In genomic region chr19:52904052-52904451, GRCh38 we compare ENCODE assay signal across 23 cellular contexts. TPM values are rescaled to one million over a fixed set of nuclear protein-coding genes. Genes with fewer than 3 reads are reported as not detected.
DNase-seq lines count a peak whose midpoint lies in the region; ATAC-seq, FAIRE-seq and TF ChIP-seq lines count a peak whose summit lies in the region.
"Had no signal": no experiment of that assay in that cellular context is flagged by ENCODE, and none has a peak within 500 bp of the region (broad histone marks: within the 10 kb centered on the region; RNA-seq: fewer than 3 reads in every experiment).

No MANE protein-coding gene starts in this region.

- H3K4me1 Mint-ChIP-seq in stimulated activated memory B cell treated with anti-CD40 and anti-IgM and Interleukin-4, amounts not matched to agents 10 μg/mL and 1 μg/mL and 100 μg/mL, for 72 hours: peaks cover 14% of the 10 kb centered on the region
- H3K4me1 Mint-ChIP-seq: CD4-positive, alpha-beta memory T cell had no signal

- H3K4me2 ChIP-seq in OCI-LY3 (ENCODE audit: low read length): peak overlapping the region; percentile 77
- H3K4me2 ChIP-seq in K562 (ENCODE audit: insufficient read depth, low read length): no peak overlapping the region
- H3K4me2 ChIP-seq in mesendoderm (ENCODE audit: low read length): no peak overlapping the region
- H3K4me2 ChIP-seq: BLaER1 treated with 17β-estradiol and CSF1 and Interleukin-3, amounts not matched to agents 10 nM and 100 nM had no signal

- H3K27me3 ChIP-seq in OCI-LY3 (ENCODE audit: low read depth, low read length) (no peaks in the 10 kb centered on the region), K562 (ENCODE audit: control insufficient read depth in 2 of 2, insufficient read depth in 2 of 2, low read length in 2 of 2) (no peaks in the 10 kb centered on the region), mesendoderm (ENCODE audit: insufficient read depth, low read length, poor library complexity) (no peaks in the 10 kb centered on the region), tibial nerve (no peaks in the 10 kb centered on the region)
- H3K27me3 ChIP-seq: BLaER1 treated with 17β-estradiol and CSF1 and Interleukin-3, amounts not matched to agents 10 nM and 100 nM; SJSA1 had no signal

- BruUV-seq in K562 (replicated peaks; lab: Mats Ljungman, UMichigan): no TSS peak

- H2BK15ac ChIP-seq in mesendoderm (replicated peaks; ENCODE audit: low read depth): no peak overlapping the region

- no peaks in the 10 kb centered on the region for H3K9me1 ChIP-seq in K562 (ENCODE audit: control insufficient read depth, insufficient read depth, low read length)

- FAIRE-seq in K562 (lab: Jason Lieb, UNC): no peak
- FAIRE-seq: GM18507 had no signal

- H3K36me3 ChIP-seq in OCI-LY3 (replicated peaks; ENCODE audit: low read depth, low read length) (peaks cover 34% of the 10 kb centered on the region), K562 (ENCODE audit: control insufficient read depth, insufficient read depth, low read length) (peaks cover 35% of the 10 kb centered on the region), mesendoderm (ENCODE audit: control insufficient read depth, insufficient read depth, low read length) (peaks cover 5% of the 10 kb centered on the region), tibial nerve (peaks cover 0 to 34% (median 5%) of the 10 kb centered on the region in 3 donors)

- H3K36me3 Mint-ChIP-seq in stimulated activated memory B cell treated with anti-CD40 and anti-IgM and Interleukin-4, amounts not matched to agents 10 μg/mL and 1 μg/mL and 100 μg/mL, for 72 hours: peaks cover 37% of the 10 kb centered on the region

- no peak overlapping the region for H3K18ac ChIP-seq in mesendoderm (ENCODE audit: low read length)

- H3K23ac ChIP-seq in mesendoderm (ENCODE audit: low read length): no peak overlapping the region

- no peak for ATAC-seq in K562
- ATAC-seq in stimulated activated memory B cell treated with anti-CD40 and anti-IgM and Interleukin-4, amounts not matched to agents 10 μg/mL and 1 μg/mL and 100 μg/mL, for 72 hours: no peak
- ATAC-seq in GM19351 (IDR thresholded peaks at IDR 0.05; ENCODE audit: unreplicated experiment): no peak
- ATAC-seq: Right ventricle myocardium inferior had no signal

- peaks cover 65% of the 10 kb centered on the region for H3K4me1 ChIP-seq in OCI-LY3 (ENCODE audit: low read length)
- H3K4me1 ChIP-seq in K562 (replicated peaks in 1 of 2; ENCODE audit: control insufficient read depth in 2 of 2, insufficient read depth in 2 of 2, low read length in 2 of 2): no peaks in the 10 kb centered on the region
- H3K4me1 ChIP-seq in mesendoderm (ENCODE audit: control insufficient read depth, low read depth, low read length): peaks cover 2% of the 10 kb centered on the region
- H3K4me1 ChIP-seq in tibial nerve: no peaks in the 10 kb centered on the region
- H3K4me1 ChIP-seq: Caco-2, SJSA1 had no signal

- no peak overlapping the region for H4K5ac ChIP-seq in mesendoderm (ENCODE audit: low read length)

- TF ChIP-seq POLR2A in K562 (conservative IDR thresholded peaks at IDR 0.05): 0 out of 2 replicates have a peak, but pooled peaks have one; percentile 31
- TF ChIP-seq POLR2A in tibial nerve (IDR thresholded peaks at IDR 0.05): no peak

- no peak overlapping the region for H2BK5ac ChIP-seq in mesendoderm (ENCODE audit: low read length)

- 99% methylated on average over 8 of the region's 11 CpGs for WGBS in K562 (ENCODE audit: insufficient coverage, low coverage, missing lambda C conversion rate)
- no CpG with 5 or more reads among the region's 11 CpGs for WGBS in mesendoderm (ENCODE audit: extremely low coverage, insufficient coverage, low lambda C conversion rate)
- 80 to 92% methylated on average over 11 of the region's 11 CpGs for WGBS in tibial nerve, 2 donors

- TF ChIP-seq CTCF in OCI-LY3 (IDR thresholded peaks at IDR 0.05; ENCODE audit: low read depth, low read length) (no peak), K562 (IDR thresholded peaks at IDR 0.05 in 2 of 3, conservative IDR thresholded peaks at IDR 0.05 in 1 of 3; ENCODE audit: insufficient read depth in 2 of 3, low read depth in 1 of 3, low read length in 3 of 3) (no peak), tibial nerve (IDR thresholded peaks at IDR 0.05) (no peak)

- peak overlapping the region; percentile 64 for H3K4me3 ChIP-seq in OCI-LY3 (ENCODE audit: low read length)
- no peak overlapping the region for H3K4me3 ChIP-seq in K562
- no peak overlapping the region for H3K4me3 ChIP-seq in mesendoderm (ENCODE audit: low read length)
- H3K4me3 ChIP-seq in tibial nerve: no peak overlapping the region
- H3K4me3 ChIP-seq: BLaER1 treated with 17β-estradiol and CSF1 and Interleukin-3, amounts not matched to agents 10 nM and 100 nM; SJSA1 had no signal

- H2AK5ac ChIP-seq in mesendoderm (ENCODE audit: low read length): no peak overlapping the region

- H3K79me2 ChIP-seq in OCI-LY3 (ENCODE audit: low read length) (peaks cover 39% of the 10 kb centered on the region), K562 (ENCODE audit: control insufficient read depth, insufficient read depth, low read length) (no peaks in the 10 kb centered on the region), mesendoderm (ENCODE audit: control insufficient read depth, insufficient read depth, low read length) (no peaks in the 10 kb centered on the region)

- H3K27me3 Mint-ChIP-seq in stimulated activated memory B cell treated with anti-CD40 and anti-IgM and Interleukin-4, amounts not matched to agents 10 μg/mL and 1 μg/mL and 100 μg/mL, for 72 hours: no peaks in the 10 kb centered on the region
- H3K27me3 Mint-ChIP-seq: CD4-positive, alpha-beta memory T cell had no signal

- H3K4me3 Mint-ChIP-seq in stimulated activated memory B cell treated with anti-CD40 and anti-IgM and Interleukin-4, amounts not matched to agents 10 μg/mL and 1 μg/mL and 100 μg/mL, for 72 hours: no peak overlapping the region
- H3K4me3 Mint-ChIP-seq: CD4-positive, alpha-beta memory T cell had no signal

- POLR2A ChIA-PET in K562 (lab: Yijun Ruan, JAX): no interaction called here

- in situ Hi-C loops in K562 (cut with MboI): no loop called here

- no peak overlapping the region for H4K8ac ChIP-seq in mesendoderm (ENCODE audit: low read depth, low read length)

- H4K20me1 ChIP-seq in OCI-LY3 (ENCODE audit: insufficient read depth, low read length) (no peaks in the 10 kb centered on the region), K562 (replicated peaks; ENCODE audit: control insufficient read depth, insufficient read depth, low read length) (no peaks in the 10 kb centered on the region)
- H4K20me1 ChIP-seq: BLaER1 treated with 17β-estradiol and CSF1 and Interleukin-3, amounts not matched to agents 10 nM and 100 nM had no signal

- H2AFZ ChIP-seq in OCI-LY3 (ENCODE audit: low read depth, low read length): no peak overlapping the region
- H2AFZ ChIP-seq in K562 (ENCODE audit: low read depth, low read length): no peak overlapping the region

- CTCF ChIA-PET in K562 (lab: Yijun Ruan, JAX; ENCODE audit: low intra/inter-chr PET ratio): no interaction called here

- H3K56ac ChIP-seq in mesendoderm (ENCODE audit: low read length): no peak overlapping the region

- H3K27ac ChIP-seq in OCI-LY3 (ENCODE audit: low read length) (peak overlapping the region; percentile 95), K562 (ENCODE audit: extremely low read depth, low read depth, low read length) (no peak overlapping the region), mesendoderm (ENCODE audit: low read depth, low read length) (no peak overlapping the region), tibial nerve (no peak overlapping the region)
- H3K27ac ChIP-seq: BLaER1 treated with 17β-estradiol and CSF1 and Interleukin-3, amounts not matched to agents 10 nM and 100 nM; SJSA1 had no signal

- no peaks in the 10 kb centered on the region for H3K9me3 ChIP-seq in OCI-LY3 (ENCODE audit: insufficient read depth, low read length)
- H3K9me3 ChIP-seq in K562 (replicated peaks; ENCODE audit: control insufficient read depth, insufficient read depth, low read depth, low read length): peaks cover 12% of the 10 kb centered on the region
- peaks cover 0 to 17% (median 2%) of the 10 kb centered on the region in 4 donors for H3K9me3 ChIP-seq in tibial nerve
- H3K9me3 ChIP-seq: Caco-2, SJSA1 had no signal

- H3K4ac ChIP-seq in mesendoderm (ENCODE audit: low read depth, low read length): no peak overlapping the region

- no peak for TF ChIP-seq RAD21 in K562 (CRISPR knock-in tag; conservative IDR thresholded peaks at IDR 0.05 in 1 of 2, IDR thresholded peaks at IDR 0.05 in 1 of 2)

- peaks cover 12% of the 10 kb centered on the region for H3K9me3 Mint-ChIP-seq in stimulated activated memory B cell treated with anti-CD40 and anti-IgM and Interleukin-4, amounts not matched to agents 10 μg/mL and 1 μg/mL and 100 μg/mL, for 72 hours

- intact Hi-C loops in K562 (cut with micrococcal nuclease): no loop called here

- DNase-seq in K562 (ENCODE audit: extremely low read depth in 1 of 4, low spot score in 3 of 4) (no peak), mesendoderm (peak; percentile 18), HUDEP-2 (lab: John Stamatoyannopoulos, UW; ENCODE audit: unreplicated experiment in 76 of 76) (no peak), GDM1 (lab: John Stamatoyannopoulos, UW) (no peak), tibial nerve (ENCODE audit: low spot score in 2 of 2) (no peak)
- DNase-seq: Caco-2; CD4-positive, alpha-beta memory T cell; DMS 273 treated with DMSO at 0.1 percent for 48 hours; DMS79 treated with DMSO at 0.1 percent for 48 hours; MM.1S; NCI-H1048; NCI-H1417 treated with DMSO at 0.1 percent for 48 hours; NCI-H187 treated with DMSO at 0.1 percent for 48 hours; NCI-H2107; NCI-H510A; OCI-M1 had no signal

- H3K9ac ChIP-seq in OCI-LY3 (ENCODE audit: low read length) (peak overlapping the region; percentile 77), K562 (ENCODE audit: insufficient read depth in 1 of 2, low read depth in 2 of 2, low read length in 2 of 2) (no peak overlapping the region), mesendoderm (ENCODE audit: low read length) (no peak overlapping the region)
- H3K9ac ChIP-seq: BLaER1 treated with 17β-estradiol and CSF1 and Interleukin-3, amounts not matched to agents 10 nM and 100 nM had no signal

- no peaks in the 10 kb centered on the region for H3K79me1 ChIP-seq in mesendoderm (ENCODE audit: low read length)

- TF ChIP-seq EP300 in K562 (IDR thresholded peaks at IDR 0.05; ENCODE audit: low read length): no peak
- TF ChIP-seq EP300 in tibial nerve (IDR thresholded peaks at IDR 0.05): no peak

- peak overlapping the region; percentile 83 for H3K27ac Mint-ChIP-seq in stimulated activated memory B cell treated with anti-CD40 and anti-IgM and Interleukin-4, amounts not matched to agents 10 μg/mL and 1 μg/mL and 100 μg/mL, for 72 hours
- H3K27ac Mint-ChIP-seq: CD4-positive, alpha-beta memory T cell had no signal

- H2BK120ac ChIP-seq in mesendoderm (ENCODE audit: low read depth, low read length): no peak overlapping the region

RNA-seq across cellular contexts. Expression of gene ZNF320, which starts 6.6 kb away (rescaled TPM):
- 55.5 and 61.4 TPM in 2 replicates for total RNA-seq in K562 (2011; cell fraction: chromatin; rRNA removed; ENCODE audit: low replicate concordance)
- total RNA-seq in K562 (2011; cell fraction: nucleolus; rRNA removed): 37.0 and 39.7 TPM in 2 replicates
- 68.2 and 105 TPM in 2 replicates for total RNA-seq in K562 (2011; cell fraction: nucleoplasm; rRNA removed)
- 7.7 and 8.3 TPM in 2 replicates for total RNA-seq in K562 (2014; rRNA removed)
- 14.6 and 16.1 TPM in 2 replicates for total RNA-seq in K562 (2014; rRNA removed; fragmentation: Illumina TruSeq; extraction: Trizol)
- 11.4 and 11.7 TPM in 2 replicates for total RNA-seq in K562 (2015; rRNA removed; fragmentation: Illumina TruSeq; extraction: Trizol)
- total RNA-seq in K562 (2021): 11.9 and 14.2 TPM in 2 replicates
- polyA plus RNA-seq in K562 (2011; rRNA removed): 25.4 and 25.6 TPM in 2 replicates
- polyA plus RNA-seq in K562 (2011; cell fraction: cytosol; rRNA removed): 17.0 and 19.1 TPM in 2 replicates
- 30.1 and 33.0 TPM in 2 replicates for polyA plus RNA-seq in K562 (2011; cell fraction: nucleus; rRNA removed)
- polyA plus RNA-seq in K562 (2012): 6.8 and 8.5 TPM in 2 replicates
- 8.3 and 11.4 TPM in 2 replicates for polyA plus RNA-seq in K562 (2014; fragmentation: Illumina TruSeq; extraction: Trizol)
- 1 to 10 TPM; 5.4 to 6.5 TPM for polyA plus RNA-seq in K562 (2014; fragmentation: Nextera tagmentation; extraction: Ambion mirVana)
- 11.0 and 15.6 TPM in 2 replicates for polyA plus RNA-seq in K562 (2014; rRNA removed)
- 12.1 and 14.5 TPM in 2 replicates for polyA minus RNA-seq in K562 (2011; rRNA and poly(A)+ RNA removed)
- polyA minus RNA-seq in K562 (2011; cell fraction: cytosol; rRNA and poly(A)+ RNA removed): 8.3 and 17.6 TPM in 2 replicates
- polyA minus RNA-seq in K562 (2011; cell fraction: nucleus; rRNA and poly(A)+ RNA removed): 12.3 and 13.2 TPM in 2 replicates
- polyA plus RNA-seq in mesendoderm (2013, experiment 1 of 2): 8.3 TPM
- 8.6 TPM for polyA plus RNA-seq in mesendoderm (2013, experiment 2 of 2)
- total RNA-seq in tibial nerve: 10 to 100 TPM in 3 of 4 donors, 1 to 10 TPM in 1; 1.5 to 32.4 (median 20.1) TPM

RNA-seq across cellular contexts. Expression of gene ZNF888, which starts 19.2 kb away (rescaled TPM):
- total RNA-seq in K562 (2011; cell fraction: chromatin; rRNA removed; ENCODE audit: low replicate concordance): 11.0 and 36.0 TPM in 2 replicates
- 7.5 and 10.3 TPM in 2 replicates for total RNA-seq in K562 (2011; cell fraction: nucleolus; rRNA removed)
- total RNA-seq in K562 (2011; cell fraction: nucleoplasm; rRNA removed): 12.6 and 13.6 TPM in 2 replicates
- 6.9 and 8.9 TPM in 2 replicates for total RNA-seq in K562 (2014; rRNA removed)
- total RNA-seq in K562 (2014; rRNA removed; fragmentation: Illumina TruSeq; extraction: Trizol): 13.3 and 15.5 TPM in 2 replicates
- 12.1 TPM in 2 replicates for total RNA-seq in K562 (2015; rRNA removed; fragmentation: Illumina TruSeq; extraction: Trizol)
- total RNA-seq in K562 (2021): 8.3 and 10.7 TPM in 2 replicates
- polyA plus RNA-seq in K562 (2011; rRNA removed): 9.6 and 12.5 TPM in 2 replicates
- polyA plus RNA-seq in K562 (2011; cell fraction: cytosol; rRNA removed): 2.2 and 4.6 TPM in 2 replicates
- polyA plus RNA-seq in K562 (2011; cell fraction: nucleus; rRNA removed): 7.9 and 8.3 TPM in 2 replicates
- polyA plus RNA-seq in K562 (2012): 7.5 and 8.1 TPM in 2 replicates
- 9.9 and 10.1 TPM in 2 replicates for polyA plus RNA-seq in K562 (2014; fragmentation: Illumina TruSeq; extraction: Trizol)
- 1 to 10 TPM; 1.6 to 2.7 TPM for polyA plus RNA-seq in K562 (2014; fragmentation: Nextera tagmentation; extraction: Ambion mirVana)
- 4.5 and 5.9 TPM in 2 replicates for polyA plus RNA-seq in K562 (2014; rRNA removed)
- 40.2 and 44.6 TPM in 2 replicates for polyA minus RNA-seq in K562 (2011; rRNA and poly(A)+ RNA removed)
- polyA minus RNA-seq in K562 (2011; cell fraction: cytosol; rRNA and poly(A)+ RNA removed): 10.2 and 14.1 TPM in 2 replicates
- 7.1 and 13.7 TPM in 2 replicates for polyA minus RNA-seq in K562 (2011; cell fraction: nucleus; rRNA and poly(A)+ RNA removed)
- polyA plus RNA-seq in mesendoderm (2013, experiment 1 of 2): 4.5 TPM
- 4.4 TPM for polyA plus RNA-seq in mesendoderm (2013, experiment 2 of 2)
- 1 to 10 TPM; 1.9 to 4.6 (median 2.9) TPM for total RNA-seq in tibial nerve

RNA-seq across cellular contexts. Expression of gene ZNF468, which starts 46.6 kb away (rescaled TPM):
- total RNA-seq in K562 (2011; cell fraction: chromatin; rRNA removed; ENCODE audit: low replicate concordance): 37.7 and 82.3 TPM in 2 replicates
- 28.5 and 32.5 TPM in 2 replicates for total RNA-seq in K562 (2011; cell fraction: nucleolus; rRNA removed)
- total RNA-seq in K562 (2011; cell fraction: nucleoplasm; rRNA removed): 39.1 and 44.0 TPM in 2 replicates
- total RNA-seq in K562 (2014; rRNA removed): 17.4 and 18.9 TPM in 2 replicates
- 32.7 and 36.9 TPM in 2 replicates for total RNA-seq in K562 (2014; rRNA removed; fragmentation: Illumina TruSeq; extraction: Trizol)
- 27.3 and 28.2 TPM in 2 replicates for total RNA-seq in K562 (2015; rRNA removed; fragmentation: Illumina TruSeq; extraction: Trizol)
- total RNA-seq in K562 (2021): 18.9 and 20.7 TPM in 2 replicates
- 29.0 and 36.2 TPM in 2 replicates for polyA plus RNA-seq in K562 (2011; rRNA removed)
- 10.8 and 18.3 TPM in 2 replicates for polyA plus RNA-seq in K562 (2011; cell fraction: cytosol; rRNA removed)
- polyA plus RNA-seq in K562 (2011; cell fraction: nucleus; rRNA removed): 18.5 and 19.6 TPM in 2 replicates
- polyA plus RNA-seq in K562 (2012): 13.2 and 13.4 TPM in 2 replicates
- 21.1 and 23.2 TPM in 2 replicates for polyA plus RNA-seq in K562 (2014; fragmentation: Illumina TruSeq; extraction: Trizol)
- polyA plus RNA-seq in K562 (2014; fragmentation: Nextera tagmentation; extraction: Ambion mirVana): 10 to 100 TPM; 17.9 to 24.0 TPM
- polyA plus RNA-seq in K562 (2014; rRNA removed): 15.9 and 17.5 TPM in 2 replicates
- polyA minus RNA-seq in K562 (2011; rRNA and poly(A)+ RNA removed): 46.2 and 47.4 TPM in 2 replicates
- polyA minus RNA-seq in K562 (2011; cell fraction: cytosol; rRNA and poly(A)+ RNA removed): 10.2 and 17.8 TPM in 2 replicates
- polyA minus RNA-seq in K562 (2011; cell fraction: nucleus; rRNA and poly(A)+ RNA removed): 11.3 and 16.6 TPM in 2 replicates
- 18.7 TPM for polyA plus RNA-seq in mesendoderm (2013, experiment 1 of 2)
- 19.1 TPM for polyA plus RNA-seq in mesendoderm (2013, experiment 2 of 2)
- total RNA-seq in tibial nerve: 10 to 100 TPM in 3 of 4 donors, 1 to 10 TPM in 1; 8.2 to 19.2 (median 14.0) TPM

RNA-seq across cellular contexts. Expression of gene ZNF816, which starts 58.6 kb away (rescaled TPM):
- 30.0 and 80.9 TPM in 2 replicates for total RNA-seq in K562 (2011; cell fraction: chromatin; rRNA removed; ENCODE audit: low replicate concordance)
- total RNA-seq in K562 (2011; cell fraction: nucleolus; rRNA removed): 20.5 and 22.0 TPM in 2 replicates
- total RNA-seq in K562 (2011; cell fraction: nucleoplasm; rRNA removed): 27.3 and 32.6 TPM in 2 replicates
- total RNA-seq in K562 (2014; rRNA removed): 10.7 and 11.3 TPM in 2 replicates
- total RNA-seq in K562 (2014; rRNA removed; fragmentation: Illumina TruSeq; extraction: Trizol): 23.4 and 24.0 TPM in 2 replicates
- total RNA-seq in K562 (2015; rRNA removed; fragmentation: Illumina TruSeq; extraction: Trizol): 19.3 and 23.3 TPM in 2 replicates
- 12.0 and 15.5 TPM in 2 replicates for total RNA-seq in K562 (2021)
- polyA plus RNA-seq in K562 (2011; rRNA removed): 18.0 and 18.8 TPM in 2 replicates
- 4.3 and 9.0 TPM in 2 replicates for polyA plus RNA-seq in K562 (2011; cell fraction: cytosol; rRNA removed)
- polyA plus RNA-seq in K562 (2011; cell fraction: nucleus; rRNA removed): 11.3 and 15.3 TPM in 2 replicates
- 7.6 and 7.8 TPM in 2 replicates for polyA plus RNA-seq in K562 (2012)
- 13.0 and 13.1 TPM in 2 replicates for polyA plus RNA-seq in K562 (2014; fragmentation: Illumina TruSeq; extraction: Trizol)
- 10 to 100 TPM; 11.1 to 17.0 TPM for polyA plus RNA-seq in K562 (2014; fragmentation: Nextera tagmentation; extraction: Ambion mirVana)
- 6.6 and 8.6 TPM in 2 replicates for polyA plus RNA-seq in K562 (2014; rRNA removed)
- 30.0 and 35.9 TPM in 2 replicates for polyA minus RNA-seq in K562 (2011; rRNA and poly(A)+ RNA removed)
- 12.1 and 19.6 TPM in 2 replicates for polyA minus RNA-seq in K562 (2011; cell fraction: cytosol; rRNA and poly(A)+ RNA removed)
- 8.2 and 20.2 TPM in 2 replicates for polyA minus RNA-seq in K562 (2011; cell fraction: nucleus; rRNA and poly(A)+ RNA removed)
- 7.2 TPM for polyA plus RNA-seq in mesendoderm (2013, experiment 1 of 2)
- 8.0 TPM for polyA plus RNA-seq in mesendoderm (2013, experiment 2 of 2)
- 10 to 100 TPM in 3 of 4 donors, 1 to 10 TPM in 1; 3.7 to 23.0 (median 13.5) TPM for total RNA-seq in tibial nerve
